Comparison of ENCODE assay signal across 7 cellular contexts in genomic region chr19:3687774-3688706, GRCh38.
DNase-seq lines count a peak whose midpoint lies in the region; ATAC-seq and TF ChIP-seq lines count a peak whose summit lies in the region.

No MANE protein-coding gene starts in this region.

- peaks cover 8% of the 10 kb centered on the region for H3K4me1 ChIP-seq in iPS-15b (ENCODE audit: control insufficient read depth, insufficient read depth, low read length)

- H3K9ac ChIP-seq in iPS-15b (ENCODE audit: low read depth, low read length): peak overlapping the region; percentile 60

- no peaks in the 10 kb centered on the region for H3K9me3 Mint-ChIP-seq in stimulated activated memory B cell treated with anti-CD40 and anti-IgM and Interleukin-4, amounts not matched to agents 10 μg/mL and 1 μg/mL and 100 μg/mL, for 72 hours

- DNase-seq in activated T-cell treated with anti-CD3 and anti-CD28 coated beads, Interleukin-2, amount 50 U/mL, for 1 hour: peak; percentile 47
- no peak for DNase-seq in superior temporal gyrus (ENCODE audit: extremely low spot score)
- no peak for DNase-seq in HuH-7.5 (ENCODE audit: low spot score)

- no peak for TF ChIP-seq RAD21 in Ishikawa (IDR thresholded peaks at IDR 0.05; ENCODE audit: low read depth)

- H3K4me3 Mint-ChIP-seq in stimulated activated memory B cell treated with anti-CD40 and anti-IgM and Interleukin-4, amounts not matched to agents 10 μg/mL and 1 μg/mL and 100 μg/mL, for 72 hours: peak overlapping the region; percentile 65

- H3K4me3 ChIP-seq in iPS-15b (ENCODE audit: low read depth, low read length): peak overlapping the region; percentile 41

- peaks cover 7% of the 10 kb centered on the region for H3K9me3 ChIP-seq in iPS-15b (ENCODE audit: control insufficient read depth, insufficient read depth, low read length)

- H3K27me3 ChIP-seq in iPS-15b (ENCODE audit: control insufficient read depth, insufficient read depth, low read length): no peaks in the 10 kb centered on the region

- H3K27ac Mint-ChIP-seq in stimulated activated memory B cell treated with anti-CD40 and anti-IgM and Interleukin-4, amounts not matched to agents 10 μg/mL and 1 μg/mL and 100 μg/mL, for 72 hours: peak overlapping the region; percentile 69

- no peaks in the 10 kb centered on the region for H3K36me3 ChIP-seq in iPS-15b (ENCODE audit: control insufficient read depth, insufficient read depth, low read length)

- no peaks in the 10 kb centered on the region for H3K27me3 Mint-ChIP-seq in stimulated activated memory B cell treated with anti-CD40 and anti-IgM and Interleukin-4, amounts not matched to agents 10 μg/mL and 1 μg/mL and 100 μg/mL, for 72 hours

- H3K36me3 Mint-ChIP-seq in stimulated activated memory B cell treated with anti-CD40 and anti-IgM and Interleukin-4, amounts not matched to agents 10 μg/mL and 1 μg/mL and 100 μg/mL, for 72 hours: peaks cover 26% of the 10 kb centered on the region

- peaks cover 45% of the 10 kb centered on the region for H3K4me1 Mint-ChIP-seq in stimulated activated memory B cell treated with anti-CD40 and anti-IgM and Interleukin-4, amounts not matched to agents 10 μg/mL and 1 μg/mL and 100 μg/mL, for 72 hours

- TF ChIP-seq EP300 in Ishikawa (IDR thresholded peaks at IDR 0.05; ENCODE audit: borderline replicate concordance): no peak

- peak; percentile 68 for ATAC-seq in stimulated activated memory B cell treated with anti-CD40 and anti-IgM and Interleukin-4, amounts not matched to agents 10 μg/mL and 1 μg/mL and 100 μg/mL, for 72 hours
- no peak for ATAC-seq in HG02678 (IDR thresholded peaks at IDR 0.05; ENCODE audit: unreplicated experiment)

TF ChIP-seq in Ishikawa, 13 proteins besides CTCF, POLR2A, EP300 and RAD21:
- TF ChIP-seq USF1 (IDR thresholded peaks at IDR 0.05): no peak
- no peak for TF ChIP-seq YY1 (IDR thresholded peaks at IDR 0.05; ENCODE audit: low read depth)
- 0 out of 2 replicates have a peak, but pooled peaks have one; percentile 15 for TF ChIP-seq ZBTB7A (IDR thresholded peaks at IDR 0.05; ENCODE audit: low read depth)
- TF ChIP-seq REST (IDR thresholded peaks at IDR 0.05; ENCODE audit: low read depth): no peak
TF ChIP-seq in Ishikawa: peak in this region for 1.
